ENCODE assay signal across 1 cellular context in the genomic region with DNA sequence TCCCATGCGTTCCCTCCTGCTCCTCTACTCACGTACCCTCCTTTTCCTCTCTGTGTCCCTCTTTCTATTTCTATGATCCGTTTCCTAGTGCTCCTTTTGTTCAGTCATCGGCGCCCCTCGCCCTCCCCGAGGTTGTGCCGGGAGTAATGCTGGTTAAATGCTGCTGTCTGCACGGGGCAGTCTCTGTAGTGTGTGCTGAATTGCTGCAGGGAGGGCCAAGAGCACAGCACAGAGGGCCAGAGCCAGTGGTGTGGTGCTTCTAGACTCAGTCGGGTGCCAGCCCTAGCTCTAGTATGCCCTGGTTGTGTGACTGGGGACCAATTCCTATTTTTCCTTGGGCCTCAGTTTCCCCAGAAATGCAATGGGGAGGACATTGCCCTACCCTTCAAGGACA.
TF ChIP-seq lines count a peak whose summit lies in the region.

No MANE protein-coding gene starts in this region.

TF ChIP-seq in IMR-90, 13 proteins besides CTCF, POLR2A, EP300 and RAD21 (continued from another document):
- TF ChIP-seq MXI1 (IDR thresholded peaks at IDR 0.05; ENCODE audit: borderline replicate concordance, low read depth, low read length): no peak; the same call in 1 of the 2 replicates
- no peak for TF ChIP-seq CEBPB (IDR thresholded peaks at IDR 0.05; ENCODE audit: low read depth, low read length)
- no peak for TF ChIP-seq USF2 (IDR thresholded peaks at IDR 0.05; ENCODE audit: low read depth, low read length)
